ENCODE assay signal across 1 cellular context in the genomic region with DNA sequence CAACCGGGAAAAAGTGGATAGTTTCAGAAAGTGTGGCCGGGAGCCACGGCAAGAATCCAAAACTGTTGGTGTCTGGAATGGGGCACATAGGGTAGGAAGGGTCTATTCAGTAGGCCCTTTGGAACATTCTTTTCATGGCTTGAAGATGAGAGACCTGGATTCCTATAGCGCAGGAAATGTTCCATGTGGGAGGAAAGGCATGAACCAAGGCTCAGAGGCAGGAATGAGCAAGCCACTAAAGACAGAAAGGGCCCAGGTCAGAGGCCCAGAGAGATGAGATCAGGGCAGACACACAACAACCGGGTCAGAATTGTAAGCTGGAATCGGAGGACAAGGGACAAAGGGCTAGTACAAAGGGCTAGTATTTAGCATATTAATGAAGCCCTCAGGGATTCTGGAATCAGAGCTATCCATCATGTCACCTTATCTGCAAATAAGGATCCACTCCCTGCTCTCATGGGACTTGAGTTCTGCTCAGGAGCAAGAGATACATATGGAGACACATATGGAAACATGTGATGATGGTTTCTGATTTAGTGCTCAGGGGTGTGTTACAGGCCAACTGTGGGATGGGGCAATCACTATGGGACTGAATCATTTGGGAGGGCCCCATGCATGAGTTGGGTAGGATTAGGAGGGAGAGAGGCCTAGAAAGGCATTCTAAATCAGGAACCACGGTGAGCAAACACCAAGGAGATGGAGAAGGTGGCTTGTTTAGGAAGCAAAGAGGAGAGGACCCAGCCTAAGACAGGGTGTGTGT.
TF ChIP-seq lines count a peak whose summit lies in the region.

No MANE protein-coding gene starts in this region.

TF ChIP-seq in K562, 482 proteins besides CTCF, POLR2A, EP300 and RAD21:
- TF ChIP-seq, protein P1, sequence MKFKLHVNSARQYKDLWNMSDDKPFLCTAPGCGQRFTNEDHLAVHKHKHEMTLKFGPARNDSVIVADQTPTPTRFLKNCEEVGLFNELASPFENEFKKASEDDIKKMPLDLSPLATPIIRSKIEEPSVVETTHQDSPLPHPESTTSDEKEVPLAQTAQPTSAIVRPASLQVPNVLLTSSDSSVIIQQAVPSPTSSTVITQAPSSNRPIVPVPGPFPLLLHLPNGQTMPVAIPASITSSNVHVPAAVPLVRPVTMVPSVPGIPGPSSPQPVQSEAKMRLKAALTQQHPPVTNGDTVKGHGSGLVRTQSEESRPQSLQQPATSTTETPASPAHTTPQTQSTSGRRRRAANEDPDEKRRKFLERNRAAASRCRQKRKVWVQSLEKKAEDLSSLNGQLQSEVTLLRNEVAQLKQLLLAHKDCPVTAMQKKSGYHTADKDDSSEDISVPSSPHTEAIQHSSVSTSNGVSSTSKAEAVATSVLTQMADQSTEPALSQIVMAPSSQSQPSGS (CRISPR knock-in tag; IDR thresholded peaks at IDR 0.05) = no peak
- TF ChIP-seq, protein P2, sequence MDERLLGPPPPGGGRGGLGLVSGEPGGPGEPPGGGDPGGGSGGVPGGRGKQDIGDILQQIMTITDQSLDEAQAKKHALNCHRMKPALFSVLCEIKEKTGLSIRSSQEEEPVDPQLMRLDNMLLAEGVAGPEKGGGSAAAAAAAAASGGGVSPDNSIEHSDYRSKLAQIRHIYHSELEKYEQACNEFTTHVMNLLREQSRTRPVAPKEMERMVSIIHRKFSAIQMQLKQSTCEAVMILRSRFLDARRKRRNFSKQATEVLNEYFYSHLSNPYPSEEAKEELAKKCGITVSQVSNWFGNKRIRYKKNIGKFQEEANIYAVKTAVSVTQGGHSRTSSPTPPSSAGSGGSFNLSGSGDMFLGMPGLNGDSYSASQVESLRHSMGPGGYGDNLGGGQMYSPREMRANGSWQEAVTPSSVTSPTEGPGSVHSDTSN (CRISPR knock-in tag; IDR thresholded peaks at IDR 0.05; ENCODE audit: low read depth) = no peak
- TF ChIP-seq, protein P2 (tag; conservative IDR thresholded peaks at IDR 0.05; ENCODE audit: low read depth) = 0 out of 2 replicates have a peak, but pooled peaks have one; percentile 30
- peak; percentile 65 for TF ChIP-seq MEIS2 (IDR thresholded peaks at IDR 0.05; ENCODE audit: partially characterized antibody)
